Comparison of ENCODE assay signal across 8 cellular contexts in the genomic region with DNA sequence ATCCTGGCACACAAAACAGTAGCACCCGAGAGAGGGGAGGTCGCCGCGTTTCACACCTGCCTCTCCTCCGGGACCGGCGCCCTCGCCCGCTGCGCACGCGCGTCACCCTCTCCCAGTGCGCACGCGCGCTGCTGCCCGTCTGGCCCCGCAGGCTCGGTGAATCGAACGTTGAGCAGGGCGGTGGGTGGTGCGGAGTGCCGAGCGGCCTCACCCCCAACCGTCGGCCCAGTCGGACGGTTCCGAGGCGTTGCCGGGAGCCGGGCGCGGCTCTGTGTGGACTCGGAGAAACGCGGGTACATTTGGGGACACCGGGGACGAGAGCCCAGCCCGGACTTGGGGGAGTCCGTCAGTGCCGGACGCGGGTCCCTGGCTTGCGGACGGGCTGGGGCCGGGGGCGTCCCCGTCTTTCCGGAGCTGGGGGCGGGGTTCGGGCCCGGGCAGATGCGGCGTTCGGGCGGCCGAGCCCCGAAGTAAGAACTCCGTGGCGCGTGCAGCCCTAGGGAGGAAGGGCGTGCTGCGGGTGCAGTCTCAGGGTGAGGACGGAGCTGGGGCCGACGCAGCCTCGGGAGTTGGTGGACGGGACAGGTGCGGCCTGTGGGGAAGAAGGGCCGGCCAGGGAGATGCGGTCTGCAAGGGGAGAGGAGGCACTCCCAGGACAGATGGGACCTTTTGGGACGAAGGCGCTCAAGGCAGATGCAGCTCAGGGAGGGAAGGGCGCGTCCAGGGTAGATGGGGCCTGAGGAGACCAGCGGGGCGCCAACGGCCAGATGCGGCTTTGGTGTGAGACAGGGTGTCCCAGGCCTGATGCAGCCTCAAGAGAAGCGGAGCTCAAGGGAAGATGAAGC. TPM values are rescaled to one million over a fixed set of nuclear protein-coding genes. Genes with fewer than 3 reads are reported as not detected.
DNase-seq lines count a peak whose midpoint lies in the region; ATAC-seq and TF ChIP-seq lines count a peak whose summit lies in the region.

Gene POMT1 (plus strand): TSS at position 138 of the 845 bp plus-strand sequence. CDS start 1,301 bp downstream, outside the sequence.

- peak within 1 kb of the TSS; percentile 76 for H3K27ac ChIP-seq in CD4-positive, alpha-beta T cell (ENCODE audit: low read depth, low read length)

- POLR2A ChIA-PET in CD4-positive, alpha-beta T cell (lab: Charles Lee): interaction anchor here (0.8 to 1.4 kb wide), 7 partner anchors 9 to 241 kb away, joined by 3 to 7 read pairs (median 4); no protein-coding TSS in a partner anchor

- no peaks in the 10 kb centered on the region for H3K9me3 Mint-ChIP-seq in CD4-positive, alpha-beta T cell
- no peaks in the 10 kb centered on the region for H3K9me3 Mint-ChIP-seq in endothelial cell (ENCODE audit: unreplicated experiment)

- intact Hi-C loops in CD4-positive, alpha-beta T cell (cut with DNase I, micrococcal nuclease): loop anchor here (1.0 to 5.0 kb wide), 3 partner anchors 27 to 244 kb away; no protein-coding TSS in a partner anchor

- H3K27me3 Mint-ChIP-seq in CD4-positive, alpha-beta T cell: no peaks in the 10 kb centered on the region
- peaks cover 10% of the 10 kb centered on the region for H3K27me3 Mint-ChIP-seq in endothelial cell (ENCODE audit: unreplicated experiment)

- H3K27me3 ChIP-seq in CD4-positive, alpha-beta T cell (ENCODE audit: control insufficient read depth, insufficient read depth, low read length): no peaks in the 10 kb centered on the region

- peak within 1 kb of the TSS; percentile 85 for H3K4me3 Mint-ChIP-seq in CD4-positive, alpha-beta T cell
- H3K4me3 Mint-ChIP-seq in endothelial cell (ENCODE audit: unreplicated experiment): peak within 1 kb of the TSS; percentile 95

- DNase-seq in CD4-positive, alpha-beta T cell: peak; percentile 81 to 91 (median 86)
- DNase-seq in HT1080 (ENCODE audit: low read depth) (peak; percentile 47), NOMO-1 treated with dmso at 0.1 percent for 144 hours (lab: John Stamatoyannopoulos, UW; ENCODE audit: unreplicated experiment) (peak; percentile 60), endothelial cell (ENCODE audit: low spot score) (peak; percentile 90), midbrain (lab: John Stamatoyannopoulos, UW) (peak; percentile 89)
- peak; percentile 95 for DNase-seq in activated CD8-positive, alpha-beta memory T cell treated with anti-CD3 and anti-CD28 coated beads, Interleukin-2, amount 50 U/mL, for 48 hours
- DNase-seq in stimulated activated CD8-positive, alpha-beta memory T cell treated with anti-CD3 and anti-CD28 coated beads, Interleukin-15, amount 100 ng/mL, for 48 hours (ENCODE audit: low read depth in 2 of 2): peak; percentile 80 to 84

- no peak for TF ChIP-seq CTCF in CD4-positive, alpha-beta T cell (IDR thresholded peaks at IDR 0.05)
- TF ChIP-seq CTCF in endothelial cell (IDR thresholded peaks at IDR 0.05; ENCODE audit: unreplicated experiment): no peak

- H3K4me1 Mint-ChIP-seq in CD4-positive, alpha-beta T cell (ENCODE audit: low read depth): peaks cover 67% of the 10 kb centered on the region
- H3K4me1 Mint-ChIP-seq in endothelial cell (ENCODE audit: unreplicated experiment): peaks cover 36% of the 10 kb centered on the region

- H3K9me3 ChIP-seq in CD4-positive, alpha-beta T cell (ENCODE audit: control insufficient read depth, low read length): no peaks in the 10 kb centered on the region

- CTCF ChIA-PET in CD4-positive, alpha-beta T cell (lab: Charles Lee): interaction anchor here (1.3 kb wide), 1 partner anchor 240 kb away, joined by 4 read pairs; no protein-coding TSS in a partner anchor

- peak; percentile 45 for ATAC-seq in CD4-positive, alpha-beta T cell (ENCODE audit: poor library complexity)
- ATAC-seq in GM19467 (IDR thresholded peaks at IDR 0.05; ENCODE audit: unreplicated experiment): peak; percentile 78

- peaks cover 62% of the 10 kb centered on the region for H3K36me3 Mint-ChIP-seq in CD4-positive, alpha-beta T cell (ENCODE audit: low read depth)
- peaks cover 29% of the 10 kb centered on the region for H3K36me3 Mint-ChIP-seq in endothelial cell (ENCODE audit: low read depth, unreplicated experiment)

- H3K27ac Mint-ChIP-seq in CD4-positive, alpha-beta T cell: peak within 1 kb of the TSS; percentile 90
- no peak within 1 kb of the TSS for H3K27ac Mint-ChIP-seq in endothelial cell (ENCODE audit: unreplicated experiment)

RNA-seq across cellular contexts. Expression of gene POMT1, which starts in this region (rescaled TPM):
- total RNA-seq in CD4-positive, alpha-beta T cell: 10 to 100 TPM; 50.1 to 50.5 TPM
- 7.8 and 9.6 TPM in 2 replicates for total RNA-seq in HT1080 (2014; rRNA removed; shearing (Covaris generic))
- 6.0 and 9.0 TPM in 2 replicates for polyA plus RNA-seq in HT1080 (2015; cell fraction: cytosol; rRNA removed)
- 36.0 and 40.6 TPM in 2 replicates for polyA plus RNA-seq in HT1080 (2015; cell fraction: nucleus; rRNA removed)
- total RNA-seq in endothelial cell (ENCODE audit: unreplicated experiment): 57.6 TPM

Comparison
In these comparisons a context has a peak if more than half of its experiments do, and no peak if none do; other contexts are left out.
1. Peak in every context shown above with its lines: DNase-seq, ATAC-seq and H3K27ac ChIP-seq.